Comparison of ENCODE assay signal across 1 cellular context in genomic region chr3:120741837-120742197, GRCh38.
A peak's percentile ranks its signal among the peaks of the same experiment; 100 is the strongest.
TF ChIP-seq lines count a peak whose summit lies in the region.

No MANE protein-coding gene starts in this region.

TF ChIP-seq in SK-N-SH, 30 proteins besides CTCF, POLR2A, EP300 and RAD21 (continued from another document):
- peak; percentile 65; the same call in 1 of the 2 replicates for TF ChIP-seq MAX (IDR thresholded peaks at IDR 0.05; ENCODE audit: low read depth)
- TF ChIP-seq USF1 (IDR thresholded peaks at IDR 0.05; ENCODE audit: borderline replicate concordance, low read depth): no peak
- TF ChIP-seq PBX3 (IDR thresholded peaks at IDR 0.05): no peak
- TF ChIP-seq NFIC (IDR thresholded peaks at IDR 0.05; ENCODE audit: borderline replicate concordance): no peak
- TF ChIP-seq IRF3 (IDR thresholded peaks at IDR 0.05; ENCODE audit: low read depth, low read length): no peak
- no peak for TF ChIP-seq FOXM1 (IDR thresholded peaks at IDR 0.05; ENCODE audit: low read depth)
- peak; percentile 31; the same call in 1 of the 2 replicates for TF ChIP-seq RCOR1 (IDR thresholded peaks at IDR 0.05; ENCODE audit: low read length)
- TF ChIP-seq NRF1 (IDR thresholded peaks at IDR 0.05; ENCODE audit: low read depth, low read length): no peak
- TF ChIP-seq RFX5 (IDR thresholded peaks at IDR 0.05; ENCODE audit: low read length): no peak
- no peak for TF ChIP-seq SIN3A (IDR thresholded peaks at IDR 0.05; ENCODE audit: borderline replicate concordance, low read depth, low read length)
- no peak for TF ChIP-seq TCF12 (IDR thresholded peaks at IDR 0.05)
